Comparison of ENCODE assay signal across 11 cellular contexts in the genomic region with DNA sequence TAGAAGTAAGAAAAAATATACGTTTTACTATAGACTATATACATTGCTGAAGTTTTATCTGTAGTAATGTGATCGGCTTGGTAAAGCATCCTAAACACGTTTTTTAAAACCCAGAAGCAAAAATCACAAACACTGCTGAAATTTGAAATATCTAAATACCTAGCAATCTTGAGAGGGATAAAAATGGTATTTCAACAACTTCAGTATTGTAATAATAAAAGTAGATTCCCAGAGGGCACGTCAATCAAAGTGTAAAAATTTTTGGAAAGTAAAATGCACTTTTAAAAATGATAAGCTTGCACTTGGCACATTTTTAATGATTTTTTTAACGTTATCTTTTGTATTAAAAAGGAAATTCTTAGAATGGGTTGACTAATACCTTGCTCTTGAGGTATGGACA. TPM values are rescaled to one million over a fixed set of nuclear protein-coding genes. Genes with fewer than 3 reads are reported as not detected.
DNase-seq lines count a peak whose midpoint lies in the region; ATAC-seq, FAIRE-seq and TF ChIP-seq lines count a peak whose summit lies in the region.
"Had no signal": no experiment of that assay in that cellular context is flagged by ENCODE, and none has a peak within 500 bp of the region (broad histone marks: within the 10 kb centered on the region; RNA-seq: fewer than 3 reads in every experiment).

No MANE protein-coding gene starts in this region.

- H3K27me3 Mint-ChIP-seq in activated naive CD4-positive, alpha-beta T cell treated with anti-CD3 and anti-CD28 coated beads, Interleukin-2, amount 10 ng/mL, durations not matched to agents 7 days and 5 days, result peaks cover 5% of the 10 kb centered on the region
- H3K27me3 Mint-ChIP-seq in activated CD8-positive, alpha-beta T cell treated with anti-CD3 and anti-CD28 coated beads for 36 hours, result no peaks in the 10 kb centered on the region

- H3K27ac Mint-ChIP-seq in activated naive CD4-positive, alpha-beta T cell treated with anti-CD3 and anti-CD28 coated beads, Interleukin-2, amount 10 ng/mL, durations not matched to agents 7 days and 5 days, result no peak overlapping the region
- no peak overlapping the region for H3K27ac Mint-ChIP-seq in activated CD8-positive, alpha-beta T cell treated with anti-CD3 and anti-CD28 coated beads for 36 hours

- intact Hi-C loops in activated CD8-positive, alpha-beta T cell treated with anti-CD3 and anti-CD28 coated beads for 36 hours (cut with micrococcal nuclease), result loop anchor here (5.0 kb wide), 2 partner anchors 155 to 305 kb away; a partner anchor contains a TSS

- POLR2A ChIA-PET in activated CD8-positive, alpha-beta T cell treated with anti-CD3 and anti-CD28 coated beads for 36 hours (lab: Charles Lee), result interaction anchor here (0.8 kb wide), 1 partner anchor 20 kb away, joined by 3 read pairs; no protein-coding TSS in a partner anchor

- no peaks in the 10 kb centered on the region for H3K79me2 ChIP-seq in keratinocyte (ENCODE audit: control insufficient read depth, insufficient read depth, low read length)

- H2AFZ ChIP-seq in keratinocyte (ENCODE audit: control insufficient read depth, low read length), result peak overlapping the region; percentile 87

- no peak for TF ChIP-seq CTCF in activated CD8-positive, alpha-beta T cell treated with anti-CD3 and anti-CD28 coated beads for 36 hours (IDR thresholded peaks at IDR 0.05)
- TF ChIP-seq CTCF in keratinocyte (optimal IDR thresholded peaks at IDR 0.05 in 1 of 3, IDR thresholded peaks at IDR 0.05 in 1 of 3, conservative IDR thresholded peaks at IDR 0.05 in 1 of 3; ENCODE audit: extremely low read depth in 1 of 3, insufficient read depth in 2 of 3, low read length in 3 of 3) (no peak), thoracic aorta (IDR thresholded peaks at IDR 0.05) (no peak)

- H3K4me3 ChIP-seq in keratinocyte (ENCODE audit: control insufficient read depth in 2 of 3, extremely low read depth in 1 of 3, insufficient read depth in 2 of 3, low read depth in 1 of 3, low read length in 3 of 3), result peak overlapping the region in 2 of 3 experiments; percentile 68 to 94
- H3K4me3 ChIP-seq in thoracic aorta, result peak overlapping the region; percentile 98

- H3K4me1 Mint-ChIP-seq in activated naive CD4-positive, alpha-beta T cell treated with anti-CD3 and anti-CD28 coated beads, Interleukin-2, amount 10 ng/mL, durations not matched to agents 7 days and 5 days, result peaks cover 21% of the 10 kb centered on the region
- H3K4me1 Mint-ChIP-seq in activated CD8-positive, alpha-beta T cell treated with anti-CD3 and anti-CD28 coated beads for 36 hours (ENCODE audit: low read depth), result peaks cover 31% of the 10 kb centered on the region

- ATAC-seq in activated CD8-positive, alpha-beta T cell treated with anti-CD3 and anti-CD28 coated beads for 36 hours, result no peak
- ATAC-seq in thoracic aorta (ENCODE audit: insufficient number of reproducible peaks, low FRiP score, low read depth), result no peak
- ATAC-seq in GM18868 (IDR thresholded peaks at IDR 0.05; ENCODE audit: unreplicated experiment), result no peak

- no peaks in the 10 kb centered on the region for H3K36me3 Mint-ChIP-seq in activated naive CD4-positive, alpha-beta T cell treated with anti-CD3 and anti-CD28 coated beads, Interleukin-2, amount 10 ng/mL, durations not matched to agents 7 days and 5 days
- peaks cover 3% of the 10 kb centered on the region for H3K36me3 Mint-ChIP-seq in activated CD8-positive, alpha-beta T cell treated with anti-CD3 and anti-CD28 coated beads for 36 hours (ENCODE audit: low read depth)

- H3K9me3 ChIP-seq in keratinocyte (ENCODE audit: control insufficient read depth, low read depth, low read length), result no peaks in the 10 kb centered on the region
- H3K9me3 ChIP-seq in thoracic aorta, result no peaks in the 10 kb centered on the region

- H3K27me3 ChIP-seq in keratinocyte (ENCODE audit: control insufficient read depth, extremely low read depth, insufficient read depth, low read length), result no peaks in the 10 kb centered on the region
- H3K27me3 ChIP-seq in thoracic aorta (replicated peaks; ENCODE audit: insufficient read depth), result no peaks in the 10 kb centered on the region

- H3K4me3 Mint-ChIP-seq in activated naive CD4-positive, alpha-beta T cell treated with anti-CD3 and anti-CD28 coated beads, Interleukin-2, amount 10 ng/mL, durations not matched to agents 7 days and 5 days, result peak overlapping the region; percentile 89
- H3K4me3 Mint-ChIP-seq in activated CD8-positive, alpha-beta T cell treated with anti-CD3 and anti-CD28 coated beads for 36 hours, result peak overlapping the region; percentile 88

- CTCF ChIA-PET in activated naive CD4-positive, alpha-beta T cell treated with anti-CD3 and anti-CD28 coated beads, Interleukin-2, amount 10 ng/mL, durations not matched to agents 7 days and 5 days (lab: Charles Lee), result no interaction called here
- CTCF ChIA-PET in activated CD8-positive, alpha-beta T cell treated with anti-CD3 and anti-CD28 coated beads for 36 hours (lab: Charles Lee), result interaction anchor here (0.6 to 1.4 kb wide), 3 partner anchors 19 to 156 kb away, joined by 3 to 7 read pairs (median 3); no protein-coding TSS in a partner anchor

- H3K27ac ChIP-seq in keratinocyte (ENCODE audit: control insufficient read depth, insufficient read depth, low read length) (no peak overlapping the region), thoracic aorta (peak overlapping the region; percentile 100), caudate nucleus (ENCODE audit: low read depth, low read length) (no peak overlapping the region)

- H3K4me2 ChIP-seq in keratinocyte (ENCODE audit: control insufficient read depth, extremely low read depth, insufficient read depth, low read depth, low read length), result peak overlapping the region; percentile 82

- H3K9ac ChIP-seq in keratinocyte (ENCODE audit: control insufficient read depth, extremely low read depth, insufficient read depth, low read length), result no peak overlapping the region

- H3K4me1 ChIP-seq in keratinocyte (ENCODE audit: control insufficient read depth, extremely low read depth, insufficient read depth, low read length), result no peaks in the 10 kb centered on the region
- peaks cover 10 to 32% of the 10 kb centered on the region in 2 donors for H3K4me1 ChIP-seq in thoracic aorta (ENCODE audit: control insufficient read depth in 1 of 2, low read depth in 2 of 2)

- no peaks in the 10 kb centered on the region for H3K9me3 Mint-ChIP-seq in activated naive CD4-positive, alpha-beta T cell treated with anti-CD3 and anti-CD28 coated beads, Interleukin-2, amount 10 ng/mL, durations not matched to agents 7 days and 5 days
- no peaks in the 10 kb centered on the region for H3K9me3 Mint-ChIP-seq in activated CD8-positive, alpha-beta T cell treated with anti-CD3 and anti-CD28 coated beads for 36 hours

- dilution Hi-C loops in keratinocyte (cut with MboI; ENCODE audit: extremely low pct_ligation_motif_present, low sequenced_read_pairs), result no loop called here

- no peak for DNase-seq in activated naive CD4-positive, alpha-beta T cell treated with anti-CD3 and anti-CD28 coated beads, Interleukin-2, amount 10 ng/mL, durations not matched to agents 7 days and 5 days
- no peak for DNase-seq in activated naive CD4-positive, alpha-beta T cell treated with Interleukin-2 at 50 U/mL for 16 hours
- no peak for DNase-seq in activated CD8-positive, alpha-beta T cell treated with anti-CD3 and anti-CD28 coated beads for 36 hours
- DNase-seq in keratinocyte (ENCODE audit: low read depth, low spot score) (no peak), thoracic aorta (ENCODE audit: low spot score) (no peak), caudate nucleus (lab: John Stamatoyannopoulos, UW) (no peak)
- no peak for DNase-seq in stimulated activated CD4-positive, alpha-beta T cell treated with anti-CD3 and anti-CD28 coated beads, Interleukin-2, amount 100 ng/mL, for 24 hours
- DNase-seq: activated CD4-positive, alpha-beta T cell treated with anti-CD3 and anti-CD28 coated beads, Interleukin-2, amount 50 U/mL, for 1 hour; NCI-H524 treated with DMSO at 0.1 percent for 48 hours had no signal

- H3K36me3 ChIP-seq in keratinocyte (ENCODE audit: control insufficient read depth in 2 of 2, extremely low read depth in 1 of 2, insufficient read depth in 2 of 2, low read length in 2 of 2) (no peaks in the 10 kb centered on the region), thoracic aorta (no peaks in the 10 kb centered on the region)

- no peak for FAIRE-seq in keratinocyte (lab: Jason Lieb, UNC)
- FAIRE-seq: GM18507 had no signal

- no peaks in the 10 kb centered on the region for H4K20me1 ChIP-seq in keratinocyte (ENCODE audit: control insufficient read depth, extremely low read depth, insufficient read depth, low read length)

- H3K9me1 ChIP-seq in keratinocyte (ENCODE audit: control insufficient read depth, extremely low read depth, insufficient read depth, low read length), result no peaks in the 10 kb centered on the region

RNA-seq across cellular contexts. Expression of a gene that starts 1.6 kb away (rescaled TPM):
- total RNA-seq in activated CD8-positive, alpha-beta T cell treated with anti-CD3 and anti-CD28 coated beads for 36 hours, result 10 to 100 TPM; 16.9 to 17.6 TPM
- polyA plus RNA-seq in keratinocyte, result 0.51 to 1.0 TPM (median 0.75 TPM) in 3 replicates
- polyA plus RNA-seq in keratinocyte (2011; ENCODE audit: low read depth), result 21.3 TPM
- 0.34 and 0.58 TPM in 2 replicates for polyA plus RNA-seq in keratinocyte (2011; cell fraction: cytosol; rRNA removed)
- 1.2 and 1.4 TPM in 2 replicates for polyA plus RNA-seq in keratinocyte (2011; cell fraction: nucleus; rRNA removed)
- 1.3 and 5.9 TPM in 2 replicates for polyA plus RNA-seq in keratinocyte (2012; ENCODE audit: low replicate concordance)
- polyA minus RNA-seq in keratinocyte, result 0.62 to 1.4 TPM (median 1.2 TPM) in 3 replicates
- polyA minus RNA-seq in keratinocyte (2011; cell fraction: cytosol; rRNA and poly(A)+ RNA removed), result 0.38 TPM
- 0.74 and 2.3 TPM in 2 replicates for polyA minus RNA-seq in keratinocyte (2011; cell fraction: nucleus; rRNA and poly(A)+ RNA removed)
- 10 to 100 TPM in 1 of 2 donors, 1 to 10 TPM in 1; 6.9 to 10.6 TPM for total RNA-seq in thoracic aorta

RNA-seq across cellular contexts. Expression of a gene that starts 22.1 kb away (rescaled TPM):
- 10 to 100 TPM; 16.7 to 22.1 TPM for total RNA-seq in activated CD8-positive, alpha-beta T cell treated with anti-CD3 and anti-CD28 coated beads for 36 hours
- polyA plus RNA-seq in keratinocyte, result 7.1 to 11.4 TPM (median 7.5 TPM) in 3 replicates
- 85.9 TPM for polyA plus RNA-seq in keratinocyte (2011; ENCODE audit: low read depth)
- polyA plus RNA-seq in keratinocyte (2011; cell fraction: cytosol; rRNA removed), result 6.0 and 9.7 TPM in 2 replicates
- 10.7 and 16.7 TPM in 2 replicates for polyA plus RNA-seq in keratinocyte (2011; cell fraction: nucleus; rRNA removed)
- polyA plus RNA-seq in keratinocyte (2012; ENCODE audit: low replicate concordance), result 10.7 and 11.1 TPM in 2 replicates
- polyA minus RNA-seq in keratinocyte, result 1.1 to 5.8 TPM (median 2.2 TPM) in 3 replicates
- polyA minus RNA-seq in keratinocyte (2011; cell fraction: cytosol; rRNA and poly(A)+ RNA removed), result 2.1 TPM
- 2.4 and 4.7 TPM in 2 replicates for polyA minus RNA-seq in keratinocyte (2011; cell fraction: nucleus; rRNA and poly(A)+ RNA removed)
- total RNA-seq in thoracic aorta, result 1 to 10 TPM; 2.4 to 5.3 TPM

Comparison
In these comparisons a context has a peak if more than half of its experiments do, and no peak if none do; other contexts are left out.
1. H3K27ac ChIP-seq: peak in thoracic aorta (2 of 2); none in keratinocyte (single experiment) and caudate nucleus (single experiment).